Comparison of ENCODE assay signal across 1 cellular context in the genomic region with DNA sequence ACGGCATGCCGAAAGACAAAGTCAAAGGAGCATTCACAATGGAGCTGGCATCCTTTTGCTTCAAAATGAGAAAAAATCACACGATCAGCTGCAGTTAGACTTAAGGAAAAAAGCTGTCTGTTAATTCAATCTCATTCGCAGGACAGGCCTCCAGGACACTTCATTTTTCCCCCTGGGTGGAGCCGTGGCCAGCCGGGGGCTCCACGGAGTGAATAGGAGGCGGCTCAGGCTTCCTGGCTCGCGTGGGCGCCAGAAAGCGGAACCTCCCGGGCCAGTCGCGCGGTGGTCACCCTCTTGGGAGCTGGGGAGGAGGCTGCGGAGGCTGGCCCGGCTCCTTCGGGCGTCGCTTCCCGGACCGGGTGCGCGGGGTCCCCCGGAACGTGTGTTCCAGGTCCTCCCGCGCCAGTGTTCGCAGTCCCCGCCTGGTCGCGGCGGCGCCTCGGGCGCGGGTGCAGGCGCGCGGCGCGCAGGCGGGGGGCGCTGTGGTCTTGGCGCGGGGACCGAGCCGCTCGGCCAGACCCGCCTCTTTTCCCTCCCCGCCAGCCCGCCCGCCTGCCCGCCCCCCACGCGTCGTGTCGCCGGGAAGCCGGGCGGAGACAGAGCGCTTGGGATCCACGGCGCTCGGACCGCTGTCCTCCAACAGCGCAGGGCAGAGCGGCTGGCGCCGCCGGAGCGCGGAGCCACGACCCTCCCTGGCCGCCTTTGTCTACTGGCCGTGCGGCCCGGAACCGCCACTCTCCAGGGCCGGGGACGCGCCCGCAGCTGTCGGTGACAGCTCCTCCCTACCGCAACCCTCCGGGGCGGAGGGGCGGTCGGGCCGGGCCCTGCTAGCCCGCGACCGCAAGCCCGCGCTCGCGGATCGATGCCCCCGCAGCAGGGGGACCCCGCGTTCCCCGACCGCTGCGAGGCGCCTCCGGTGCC.
TF ChIP-seq lines count a peak whose summit lies in the region.

Gene RHOU (plus strand): TSS at position 599 of the 921 bp plus-strand sequence. CDS start 264 bp downstream, at position 863.

TF ChIP-seq in Ishikawa, 13 proteins besides CTCF, POLR2A, EP300 and RAD21 (continued from another document):
- TF ChIP-seq, protein P1, sequence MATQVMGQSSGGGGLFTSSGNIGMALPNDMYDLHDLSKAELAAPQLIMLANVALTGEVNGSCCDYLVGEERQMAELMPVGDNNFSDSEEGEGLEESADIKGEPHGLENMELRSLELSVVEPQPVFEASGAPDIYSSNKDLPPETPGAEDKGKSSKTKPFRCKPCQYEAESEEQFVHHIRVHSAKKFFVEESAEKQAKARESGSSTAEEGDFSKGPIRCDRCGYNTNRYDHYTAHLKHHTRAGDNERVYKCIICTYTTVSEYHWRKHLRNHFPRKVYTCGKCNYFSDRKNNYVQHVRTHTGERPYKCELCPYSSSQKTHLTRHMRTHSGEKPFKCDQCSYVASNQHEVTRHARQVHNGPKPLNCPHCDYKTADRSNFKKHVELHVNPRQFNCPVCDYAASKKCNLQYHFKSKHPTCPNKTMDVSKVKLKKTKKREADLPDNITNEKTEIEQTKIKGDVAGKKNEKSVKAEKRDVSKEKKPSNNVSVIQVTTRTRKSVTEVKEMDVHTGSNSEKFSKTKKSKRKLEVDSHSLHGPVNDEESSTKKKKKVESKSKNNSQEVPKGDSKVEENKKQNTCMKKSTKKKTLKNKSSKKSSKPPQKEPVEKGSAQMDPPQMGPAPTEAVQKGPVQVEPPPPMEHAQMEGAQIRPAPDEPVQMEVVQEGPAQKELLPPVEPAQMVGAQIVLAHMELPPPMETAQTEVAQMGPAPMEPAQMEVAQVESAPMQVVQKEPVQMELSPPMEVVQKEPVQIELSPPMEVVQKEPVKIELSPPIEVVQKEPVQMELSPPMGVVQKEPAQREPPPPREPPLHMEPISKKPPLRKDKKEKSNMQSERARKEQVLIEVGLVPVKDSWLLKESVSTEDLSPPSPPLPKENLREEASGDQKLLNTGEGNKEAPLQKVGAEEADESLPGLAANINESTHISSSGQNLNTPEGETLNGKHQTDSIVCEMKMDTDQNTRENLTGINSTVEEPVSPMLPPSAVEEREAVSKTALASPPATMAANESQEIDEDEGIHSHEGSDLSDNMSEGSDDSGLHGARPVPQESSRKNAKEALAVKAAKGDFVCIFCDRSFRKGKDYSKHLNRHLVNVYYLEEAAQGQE (IDR thresholded peaks at IDR 0.05; ENCODE audit: low read depth): no peak
